ENCODE assay signal across 15 cellular contexts in the genomic region with DNA sequence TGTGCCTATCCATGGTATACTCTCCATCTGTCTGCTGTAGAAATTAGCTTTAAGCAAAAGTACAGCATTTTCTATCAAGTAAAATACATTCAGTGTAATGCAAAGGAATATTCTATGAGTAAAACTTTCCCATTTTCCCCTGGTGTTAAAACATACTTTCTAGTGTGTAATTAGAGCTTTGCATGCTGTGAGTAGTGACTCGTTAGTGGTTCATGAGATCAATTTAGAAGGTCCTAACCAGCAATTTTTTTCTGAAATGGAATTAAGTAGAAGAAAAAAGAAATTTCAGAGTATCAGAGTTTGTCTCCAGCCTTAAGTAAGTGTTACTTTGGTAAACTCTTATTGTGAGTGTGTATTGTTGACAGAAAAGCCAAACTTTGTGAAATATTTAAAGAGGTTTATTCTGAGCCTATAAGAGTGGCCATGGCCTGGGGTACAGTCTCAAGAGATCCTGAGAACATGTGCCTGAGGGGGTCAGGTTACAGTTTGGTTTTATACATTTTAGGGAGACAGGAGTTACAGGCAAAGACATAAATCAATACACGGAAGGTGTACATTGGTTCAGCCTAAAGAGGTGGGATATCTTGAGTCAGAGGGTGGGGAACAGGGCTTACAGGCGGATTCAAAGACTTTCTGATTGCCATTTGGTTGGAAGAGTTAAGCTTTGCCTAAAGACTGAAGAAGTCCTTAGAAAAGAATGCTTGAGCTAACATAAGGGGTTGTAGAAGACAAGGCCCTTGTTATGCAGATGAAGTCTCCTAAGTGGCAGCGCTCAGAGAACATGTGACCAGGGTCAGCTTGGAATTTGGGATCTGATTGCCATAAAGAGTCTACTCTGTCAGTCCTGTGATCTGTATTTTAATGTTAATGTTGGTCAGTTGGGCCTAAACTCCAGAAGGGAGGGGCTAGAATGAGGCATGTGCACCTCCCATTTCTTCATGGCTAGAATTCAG. TPM values are rescaled to one million over a fixed set of nuclear protein-coding genes. Genes with fewer than 3 reads are reported as not detected.
A peak's percentile ranks its signal among the peaks of the same experiment; 100 is the strongest.
DNase-seq lines count a peak whose midpoint lies in the region; ATAC-seq, FAIRE-seq and TF ChIP-seq lines count a peak whose summit lies in the region.
"Had no signal": no experiment of that assay in that cellular context is flagged by ENCODE, and none has a peak within 500 bp of the region (broad histone marks: within the 10 kb centered on the region; RNA-seq: fewer than 3 reads in every experiment).

No MANE protein-coding gene starts in this region.

- H3K36me3 Mint-ChIP-seq in CD4-positive, alpha-beta memory T cell = no peaks in the 10 kb centered on the region
- H3K36me3 Mint-ChIP-seq in naive B cell = no peaks in the 10 kb centered on the region

- TF ChIP-seq POLR2A in GM12878 (IDR thresholded peaks at IDR 0.05; ENCODE audit: low read depth, low read length) = no peak

- no peak overlapping the region for H3K4me2 ChIP-seq in GM12878 (ENCODE audit: control insufficient read depth, insufficient read depth)

- SMC1A ChIA-PET in GM12878 (lab: Charles Lee; ENCODE audit: uncharacterized antibody, unreplicated experiment) = interaction anchor here (0.7 to 1.4 kb wide), 4 partner anchors 14 to 61 kb away, joined by 3 to 5 read pairs (median 4); no protein-coding TSS in a partner anchor

- TF ChIP-seq EP300 in GM12878 (IDR thresholded peaks at IDR 0.05; ENCODE audit: borderline replicate concordance in 1 of 2, control insufficient read depth in 1 of 2, low read depth in 2 of 2, low read length in 2 of 2) = no peak

- ATAC-seq in GM12878 (no peak), naive B cell (ENCODE audit: low read depth in 2 of 2) (no peak), HG02840 (IDR thresholded peaks at IDR 0.05; ENCODE audit: low FRiP score, unreplicated experiment) (no peak), GM18861 (IDR thresholded peaks at IDR 0.05; ENCODE audit: unreplicated experiment) (no peak)
- ATAC-seq: Right ventricle myocardium inferior had no signal

- no peak for DNase-seq in CD4-positive, alpha-beta memory T cell
- DNase-seq in H7 (peak; percentile 57), GM12878 (ENCODE audit: low read depth, low spot score) (no peak), naive B cell (no peak), NCI-H2227 (lab: John Stamatoyannopoulos, UW; ENCODE audit: unreplicated experiment) (no peak)
- DNase-seq: KG1, NCI-H1436 had no signal

- peak overlapping the region in 3 of 8 donors; percentile 11 to 29 (median 20) for H3K4me3 Mint-ChIP-seq in CD4-positive, alpha-beta memory T cell
- peak overlapping the region in 3 of 8 donors; percentile 13 to 40 (median 21) for H3K4me3 Mint-ChIP-seq in naive B cell

- peaks cover 0 to 4% (median under 1%) of the 10 kb centered on the region in 8 donors for H3K9me3 Mint-ChIP-seq in CD4-positive, alpha-beta memory T cell
- H3K9me3 Mint-ChIP-seq in naive B cell = peaks cover 0 to 4% (median 2%) of the 10 kb centered on the region in 7 donors

- no peak overlapping the region for H3K9ac ChIP-seq in GM12878 (ENCODE audit: control insufficient read depth, insufficient read depth, low read length)

- in situ Hi-C loops in GM12878 (cut with MboI) = no loop called here

- TF ChIP-seq RAD21 in GM12878 (IDR thresholded peaks at IDR 0.05; ENCODE audit: insufficient read depth, low read depth, low read length) = no peak

- POLR2A ChIA-PET in CD4-positive, alpha-beta memory T cell (lab: Charles Lee; ENCODE audit: partially characterized antibody) = interaction anchor here (1.3 to 2.3 kb wide), 5 partner anchors 10 to 66 kb away, joined by 4 to 16 read pairs (median 5); a partner anchor contains a TSS
- POLR2A ChIA-PET in GM12878 (lab: Charles Lee) = interaction anchor here (0.8 to 1.5 kb wide), 4 partner anchors 9 to 55 kb away, joined by 3 to 6 read pairs (median 4); no protein-coding TSS in a partner anchor

- RAD21 ChIA-PET in GM12878 (lab: Charles Lee; ENCODE audit: unreplicated experiment) = interaction anchor here (1.2 kb wide), 1 partner anchor 62 kb away, joined by 3 read pairs; no protein-coding TSS in a partner anchor

- no peaks in the 10 kb centered on the region for H3K27me3 Mint-ChIP-seq in CD4-positive, alpha-beta memory T cell
- peaks cover 0 to 4% (median 0%) of the 10 kb centered on the region in 3 donors for H3K27me3 Mint-ChIP-seq in naive B cell

- CTCF ChIA-PET in CD4-positive, alpha-beta memory T cell (lab: Charles Lee; ENCODE audit: partially characterized antibody) = interaction anchor here (0.6 to 2.1 kb wide), 6 partner anchors 8 to 136 kb away, joined by 3 to 6 read pairs (median 4); a partner anchor contains a TSS
- CTCF ChIA-PET in GM12878 (lab: Yijun Ruan, JAX) = interaction anchor here (1.0 to 2.4 kb wide), 5 partner anchors 11 to 67 kb away, joined by 3 to 11 read pairs (median 4); a partner anchor contains a TSS

- no peaks in the 10 kb centered on the region for H3K27me3 ChIP-seq in CD4-positive, alpha-beta memory T cell (ENCODE audit: insufficient read depth, low read length)
- H3K27me3 ChIP-seq in H7 (ENCODE audit: control insufficient read depth, insufficient read depth, low read length) (no peaks in the 10 kb centered on the region), GM12878 (replicated peaks in 1 of 2; ENCODE audit: control insufficient read depth in 2 of 2, insufficient read depth in 2 of 2, low read length in 1 of 2) (no peaks in the 10 kb centered on the region; a peak in 1 of 4 replicates)
- H3K27me3 ChIP-seq: breast epithelium had no signal

- no TSS peak for BruUV-seq in GM12878 (replicated peaks; lab: Mats Ljungman, UMichigan)

- no peak overlapping the region for H3K4me3 ChIP-seq in CD4-positive, alpha-beta memory T cell (ENCODE audit: low read length in 2 of 2)
- H3K4me3 ChIP-seq in H7 (ENCODE audit: insufficient read depth, low read depth, low read length) = no peak overlapping the region
- H3K4me3 ChIP-seq in GM12878 = no peak overlapping the region
- H3K4me3 ChIP-seq: breast epithelium, skin epidermis had no signal

- intact Hi-C loops in CD4-positive, alpha-beta memory T cell (cut with micrococcal nuclease) = no loop called here
- intact Hi-C loops in GM12878 (cut with micrococcal nuclease; ENCODE audit: unreplicated experiment) = no loop called here

- no peaks in the 10 kb centered on the region for H3K36me3 ChIP-seq in CD4-positive, alpha-beta memory T cell (ENCODE audit: insufficient read depth, low read length)
- H3K36me3 ChIP-seq in H7 (replicated peaks; ENCODE audit: control insufficient read depth, insufficient read depth, low read length) (no peaks in the 10 kb centered on the region), GM12878 (ENCODE audit: control insufficient read depth in 2 of 2, insufficient read depth in 2 of 2, low read length in 1 of 2) (no peaks in the 10 kb centered on the region)
- H3K36me3 ChIP-seq: breast epithelium had no signal

- TF ChIP-seq CTCF in GM12878 (IDR thresholded peaks at IDR 0.05 in 2 of 3, conservative IDR thresholded peaks at IDR 0.05 in 1 of 3; ENCODE audit: control insufficient read depth in 2 of 3, extremely low read depth in 1 of 3, insufficient read depth in 1 of 3, low read depth in 3 of 3, low read length in 3 of 3) = no peak

- H3K9me3 ChIP-seq in CD4-positive, alpha-beta memory T cell (ENCODE audit: control insufficient read depth in 1 of 2, low read length in 2 of 2) = peaks cover 0 to under 1% of the 10 kb centered on the region in 2 donors
- H3K9me3 ChIP-seq in GM12878 (replicated peaks; ENCODE audit: control insufficient read depth, insufficient read depth, low read length) = no peaks in the 10 kb centered on the region
- H3K9me3 ChIP-seq: breast epithelium had no signal

- H2AFZ ChIP-seq in GM12878 (ENCODE audit: control insufficient read depth, low read depth, low read length) = no peak overlapping the region

- peak overlapping the region; percentile 92 to 100 (median 99) for H3K27ac Mint-ChIP-seq in CD4-positive, alpha-beta memory T cell
- H3K27ac Mint-ChIP-seq in naive B cell = peak overlapping the region; percentile 49 to 100 (median 66)

- H3K27ac ChIP-seq in CD4-positive, alpha-beta memory T cell (ENCODE audit: low read depth, low read length) = peak overlapping the region; percentile 75
- H3K27ac ChIP-seq in GM12878 (ENCODE audit: control insufficient read depth, insufficient read depth) = no peak overlapping the region
- H3K27ac ChIP-seq: breast epithelium had no signal

- no peaks in the 10 kb centered on the region for H4K20me1 ChIP-seq in GM12878 (ENCODE audit: control insufficient read depth, insufficient read depth)

- FAIRE-seq in GM12878 (lab: Jason Lieb, UNC) = no peak

- H3K4me1 Mint-ChIP-seq in CD4-positive, alpha-beta memory T cell = peaks cover 49 to 88% (median 66%) of the 10 kb centered on the region in 4 donors
- H3K4me1 Mint-ChIP-seq in naive B cell = peaks cover 47 to 64% (median 53%) of the 10 kb centered on the region in 3 donors

- peaks cover 55% of the 10 kb centered on the region for H3K4me1 ChIP-seq in CD4-positive, alpha-beta memory T cell (ENCODE audit: insufficient read depth, low read length)
- H3K4me1 ChIP-seq in GM12878 (ENCODE audit: control insufficient read depth, insufficient read depth, low read length) = peaks cover 33% of the 10 kb centered on the region
- H3K4me1 ChIP-seq: breast epithelium had no signal

- WGBS in GM12878 (ENCODE audit: insufficient coverage, insufficient replicate concordance, low lambda C conversion rate, missing lambda C conversion rate) = 76% methylated on average over 4 of the region's 4 CpGs

- H3K79me2 ChIP-seq in GM12878 (ENCODE audit: control insufficient read depth, insufficient read depth, low read length) = no peaks in the 10 kb centered on the region

RNA-seq across cellular contexts. Expression of a gene that starts 25.5 kb away (rescaled TPM):
- total RNA-seq in CD4-positive, alpha-beta memory T cell = not detected
- not detected for polyA plus RNA-seq in CD4-positive, alpha-beta memory T cell
- not detected in 2 replicates for total RNA-seq in H7 (2014; rRNA removed; shearing (Covaris generic))
- total RNA-seq in GM12878 (2013; cell fraction: nucleolus; rRNA removed) = not detected in 2 replicates
- total RNA-seq in GM12878 (2014; rRNA removed) (not detected in 2 replicates), GM12878 (2014; rRNA removed; fragmentation: Illumina TruSeq; extraction: Trizol) (not detected in 2 replicates), GM12878 (2021) (not detected in 2 replicates)
- polyA plus RNA-seq in GM12878 (2011; ENCODE audit: low read depth) = not detected
- polyA plus RNA-seq in GM12878 (2011; rRNA removed) (0.05 TPM in 1 of 2 replicates, not detected in the other), GM12878 (2014; fragmentation: Illumina TruSeq; extraction: Trizol) (not detected in 2 replicates), GM12878 (2014; fragmentation: Nextera tagmentation; extraction: Ambion mirVana) (not detected), GM12878 (2014; rRNA removed) (not detected in 2 replicates), GM12878 (2016; fragmentation: Nextera tagmentation; extraction: Ambion mirVana) (not detected), naive B cell (ENCODE audit: low read depth in 6 of 6) (not detected)
- not detected in 2 replicates for polyA plus RNA-seq in GM12878 (2011; cell fraction: cytosol; rRNA removed)
- polyA plus RNA-seq in GM12878 (2011; cell fraction: nucleus; rRNA removed) = not detected in 2 replicates
- polyA plus RNA-seq in GM12878 (2012) = not detected in 2 replicates
- not detected in 2 replicates for polyA minus RNA-seq in GM12878 (2011; rRNA and poly(A)+ RNA removed)
- polyA minus RNA-seq in GM12878 (2011; cell fraction: cytosol; rRNA and poly(A)+ RNA removed) = not detected in 2 replicates
- polyA minus RNA-seq in GM12878 (2011; cell fraction: nucleus; rRNA and poly(A)+ RNA removed) = not detected in 2 replicates
- total RNA-seq: lung microvascular endothelial cell, omental fat pad, Right ventricle myocardium inferior, temporal lobe had no signal

RNA-seq across cellular contexts. Expression of a gene that starts 45.8 kb away (rescaled TPM):
- total RNA-seq in CD4-positive, alpha-beta memory T cell = 10 to 100 TPM; 45.8 to 48.9 TPM
- 10 to 100 TPM; 76.1 to 91.6 TPM for polyA plus RNA-seq in CD4-positive, alpha-beta memory T cell
- 128 and 134 TPM in 2 replicates for total RNA-seq in H7 (2014; rRNA removed; shearing (Covaris generic))
- total RNA-seq in GM12878 (2013; cell fraction: nucleolus; rRNA removed) = 33.1 and 34.6 TPM in 2 replicates
- total RNA-seq in GM12878 (2014; rRNA removed) (36.9 and 48.1 TPM in 2 replicates), GM12878 (2014; rRNA removed; fragmentation: Illumina TruSeq; extraction: Trizol) (7.5 and 14.4 TPM in 2 replicates), GM12878 (2021) (44.1 and 48.8 TPM in 2 replicates)
- 7.4 TPM for polyA plus RNA-seq in GM12878 (2011; ENCODE audit: low read depth)
- polyA plus RNA-seq in GM12878 (2011; rRNA removed) (6.1 and 24.3 TPM in 2 replicates), GM12878 (2014; fragmentation: Illumina TruSeq; extraction: Trizol) (3.3 and 12.4 TPM in 2 replicates), GM12878 (2014; fragmentation: Nextera tagmentation; extraction: Ambion mirVana) (under 1 TPM; 0.26 to 0.84 TPM), GM12878 (2014; rRNA removed) (28.3 and 37.6 TPM in 2 replicates), GM12878 (2016; fragmentation: Nextera tagmentation; extraction: Ambion mirVana) (10 to 100 TPM; 35.7 to 53.9 TPM), naive B cell (ENCODE audit: low read depth in 6 of 6) (10 to 100 TPM; 11.7 to 46.3 (median 34.8) TPM)
- polyA plus RNA-seq in GM12878 (2011; cell fraction: cytosol; rRNA removed) = 22.8 and 24.7 TPM in 2 replicates
- polyA plus RNA-seq in GM12878 (2011; cell fraction: nucleus; rRNA removed) = 64.4 and 68.8 TPM in 2 replicates
- 20.0 and 27.4 TPM in 2 replicates for polyA plus RNA-seq in GM12878 (2012)
- polyA minus RNA-seq in GM12878 (2011; rRNA and poly(A)+ RNA removed) = 21.7 and 34.3 TPM in 2 replicates
- polyA minus RNA-seq in GM12878 (2011; cell fraction: cytosol; rRNA and poly(A)+ RNA removed) = 35.6 and 45.4 TPM in 2 replicates
- polyA minus RNA-seq in GM12878 (2011; cell fraction: nucleus; rRNA and poly(A)+ RNA removed) = 41.6 and 85.2 TPM in 2 replicates

RNA-seq across cellular contexts. Expression of a gene that starts 48.5 kb away (rescaled TPM):
- total RNA-seq in CD4-positive, alpha-beta memory T cell = 100 to 1,000 TPM; 473 to 484 TPM
- 100 to 1,000 TPM; 452 to 833 TPM for polyA plus RNA-seq in CD4-positive, alpha-beta memory T cell
- 101 and 115 TPM in 2 replicates for total RNA-seq in H7 (2014; rRNA removed; shearing (Covaris generic))
- total RNA-seq in GM12878 (2013; cell fraction: nucleolus; rRNA removed) = 52.2 and 59.7 TPM in 2 replicates
- total RNA-seq in GM12878 (2014; rRNA removed) (87.9 and 98.5 TPM in 2 replicates), GM12878 (2014; rRNA removed; fragmentation: Illumina TruSeq; extraction: Trizol) (81.3 and 93.1 TPM in 2 replicates), GM12878 (2021) (94.7 and 106 TPM in 2 replicates)
- polyA plus RNA-seq in GM12878 (2011; ENCODE audit: low read depth) = 80.1 TPM
- polyA plus RNA-seq in GM12878 (2011; rRNA removed) (46.4 and 82.4 TPM in 2 replicates), GM12878 (2014; fragmentation: Illumina TruSeq; extraction: Trizol) (117 and 159 TPM in 2 replicates), GM12878 (2014; fragmentation: Nextera tagmentation; extraction: Ambion mirVana) (10 to 100 TPM; 30.0 to 50.9 TPM), GM12878 (2014; rRNA removed) (63.2 and 73.1 TPM in 2 replicates), GM12878 (2016; fragmentation: Nextera tagmentation; extraction: Ambion mirVana) (100 to 1,000 TPM; 105 to 118 TPM), naive B cell (ENCODE audit: low read depth in 6 of 6) (100 to 1,000 TPM; 290 to 440 (median 351) TPM)
- 211 and 223 TPM in 2 replicates for polyA plus RNA-seq in GM12878 (2011; cell fraction: cytosol; rRNA removed)
- polyA plus RNA-seq in GM12878 (2011; cell fraction: nucleus; rRNA removed) = 94.1 and 97.6 TPM in 2 replicates
- polyA plus RNA-seq in GM12878 (2012) = 141 and 168 TPM in 2 replicates
- 128 and 219 TPM in 2 replicates for polyA minus RNA-seq in GM12878 (2011; rRNA and poly(A)+ RNA removed)
- 99.8 and 105 TPM in 2 replicates for polyA minus RNA-seq in GM12878 (2011; cell fraction: cytosol; rRNA and poly(A)+ RNA removed)
- polyA minus RNA-seq in GM12878 (2011; cell fraction: nucleus; rRNA and poly(A)+ RNA removed) = 31.8 and 51.6 TPM in 2 replicates

RNA-seq across cellular contexts. Expression of a gene that starts 59.9 kb away (rescaled TPM):
- 10 to 100 TPM in 1 of 2 experiments, 1 to 10 TPM in 1; 9.6 to 10.1 TPM for total RNA-seq in CD4-positive, alpha-beta memory T cell
- 10 to 100 TPM in 1 of 2 donors, 1 to 10 TPM in 1; 5.5 to 11.1 TPM for polyA plus RNA-seq in CD4-positive, alpha-beta memory T cell
- 1.3 and 1.8 TPM in 2 replicates for total RNA-seq in H7 (2014; rRNA removed; shearing (Covaris generic))
- total RNA-seq in GM12878 (2013; cell fraction: nucleolus; rRNA removed) = not detected in 2 replicates
- total RNA-seq in GM12878 (2014; rRNA removed) (not detected in 2 replicates), GM12878 (2014; rRNA removed; fragmentation: Illumina TruSeq; extraction: Trizol) (not detected in 2 replicates), GM12878 (2021) (0.28 TPM in 1 of 2 replicates, not detected in the other)
- not detected for polyA plus RNA-seq in GM12878 (2011; ENCODE audit: low read depth)
- polyA plus RNA-seq in GM12878 (2011; rRNA removed) (0.07 and 0.12 TPM in 2 replicates), GM12878 (2014; fragmentation: Illumina TruSeq; extraction: Trizol) (not detected in 2 replicates), GM12878 (2014; fragmentation: Nextera tagmentation; extraction: Ambion mirVana) (under 1 TPM in 1 of 2 experiments, not detected in 1; 0.07 TPM), GM12878 (2014; rRNA removed) (0.37 TPM in 1 of 2 replicates, not detected in the other), GM12878 (2016; fragmentation: Nextera tagmentation; extraction: Ambion mirVana) (not detected), naive B cell (ENCODE audit: low read depth in 6 of 6) (1 to 10 TPM; 2.0 to 4.5 (median 3.4) TPM)
- polyA plus RNA-seq in GM12878 (2011; cell fraction: cytosol; rRNA removed) = 0.28 and 0.40 TPM in 2 replicates
- 0.53 and 0.67 TPM in 2 replicates for polyA plus RNA-seq in GM12878 (2011; cell fraction: nucleus; rRNA removed)
- polyA plus RNA-seq in GM12878 (2012) = 0.15 and 0.19 TPM in 2 replicates
- polyA minus RNA-seq in GM12878 (2011; rRNA and poly(A)+ RNA removed) = not detected in 2 replicates
- polyA minus RNA-seq in GM12878 (2011; cell fraction: cytosol; rRNA and poly(A)+ RNA removed) = not detected in 2 replicates
- not detected in 2 replicates for polyA minus RNA-seq in GM12878 (2011; cell fraction: nucleus; rRNA and poly(A)+ RNA removed)
- total RNA-seq: breast epithelium, lung microvascular endothelial cell, omental fat pad, Right ventricle myocardium inferior had no signal
